8 cellular contexts compared by ENCODE assay signal in the genomic region with DNA sequence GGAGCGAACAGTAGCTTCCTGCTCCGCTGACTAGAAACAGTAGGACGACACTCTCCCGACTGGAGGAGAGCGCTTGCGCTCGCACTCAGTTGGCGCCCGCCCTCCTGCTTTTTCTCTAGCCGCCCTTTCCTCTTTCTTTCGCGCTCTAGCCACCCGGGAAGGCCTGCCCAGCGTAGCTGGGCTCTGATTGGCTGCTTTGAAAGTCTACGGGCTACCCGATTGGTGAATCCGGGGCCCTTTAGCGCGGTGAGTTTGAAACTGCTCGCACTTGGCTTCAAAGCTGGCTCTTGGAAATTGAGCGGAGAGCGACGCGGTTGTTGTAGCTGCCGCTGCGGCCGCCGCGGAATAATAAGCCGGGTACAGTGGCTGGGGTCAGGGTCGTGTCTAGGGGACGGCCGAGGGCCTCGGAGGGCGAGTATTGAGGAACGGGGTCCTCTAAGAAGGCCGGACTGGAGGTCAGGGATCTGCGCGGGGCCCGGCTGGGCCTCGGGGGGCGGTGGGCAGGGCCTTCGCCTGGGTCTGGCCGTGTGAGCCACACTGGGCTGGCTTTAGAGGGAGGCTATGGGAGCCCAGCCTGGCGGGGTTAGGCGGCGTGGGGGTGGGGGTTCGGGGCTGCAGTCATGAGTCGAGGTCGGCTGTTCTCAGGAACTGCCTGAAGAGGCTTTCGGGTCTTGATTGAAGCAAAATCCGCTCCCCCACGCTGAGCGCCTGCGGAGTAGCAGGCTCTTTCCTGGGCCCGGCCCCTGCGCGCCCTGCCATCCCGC. TPM values are rescaled to one million over a fixed set of nuclear protein-coding genes. Genes with fewer than 3 reads are reported as not detected.
DNase-seq lines count a peak whose midpoint lies in the region; ATAC-seq and TF ChIP-seq lines count a peak whose summit lies in the region.

A gene (plus strand): TSS at position 265 of the 764 bp plus-strand sequence. CDS start 1,688 bp downstream, outside the sequence.

- intact Hi-C loops in spleen (cut with DNase I; ENCODE audit: low total_unique reads) = no loop called here

- WGBS in spleen, 5 donors = 0 to 1% (median 0%) methylated on average over 43 to 59 of the region's 59 CpGs

- POLR2A ChIA-PET in AG04450 (lab: Yijun Ruan, JAX) = interaction anchor here (0.8 to 1.1 kb wide), 2 partner anchors 332 to 872 kb away, joined by 3 to 5 read pairs; a partner anchor contains a TSS

- peaks cover 4 to 7% (median 5%) of the 10 kb centered on the region in 3 donors for H3K27me3 Mint-ChIP-seq in immature natural killer cell (ENCODE audit: low read depth in 3 of 3)

- ATAC-seq in GM18907 (IDR thresholded peaks at IDR 0.05; ENCODE audit: unreplicated experiment) (peak; percentile 98), HG03159 (IDR thresholded peaks at IDR 0.05; ENCODE audit: unreplicated experiment) (peak; percentile 97)

- TF ChIP-seq POLR2A in spleen (IDR thresholded peaks at IDR 0.05) = no peak

- H3K36me3 ChIP-seq in spleen = no peaks in the 10 kb centered on the region

- H3K9me3 ChIP-seq in AG04450 (ENCODE audit: control insufficient read depth, insufficient read depth, low read length) = no peaks in the 10 kb centered on the region; the same call in 1 of the 2 replicates
- no peaks in the 10 kb centered on the region for H3K9me3 ChIP-seq in spleen

- peak within 1 kb of the TSS; percentile 92 to 98 (median 98) for H3K4me3 Mint-ChIP-seq in immature natural killer cell

- H3K4me1 Mint-ChIP-seq in immature natural killer cell = peaks cover 6 to 13% of the 10 kb centered on the region in 2 donors

- TF ChIP-seq CTCF in AG04450 (IDR thresholded peaks at IDR 0.05; ENCODE audit: low read depth, low read length) (no peak), WI38 (IDR thresholded peaks at IDR 0.05; ENCODE audit: low read depth, low read length) (no peak), spleen (IDR thresholded peaks at IDR 0.05 in 8 of 11, conservative IDR thresholded peaks at IDR 0.05 in 3 of 11) (peak in 2 of 11 experiments; percentile 19 to 27)

- DNase-seq in AG04450 (ENCODE audit: low read depth, low spot score) (peak; percentile 96), NCI-H2227 treated with DMSO at 0.1 percent for 48 hours (lab: John Stamatoyannopoulos, UW) (peak; percentile 95), caudate nucleus (lab: John Stamatoyannopoulos, UW) (peak; percentile 70 to 98 (median 94)), immature natural killer cell (peak; percentile 95 to 96 (median 96)), spleen (peak; percentile 97)

- CTCF ChIA-PET in AG04450 (lab: Charles Lee) = interaction anchor here (1.0 to 2.0 kb wide), 3 partner anchors 10 to 362 kb away, joined by 3 to 6 read pairs (median 3); no protein-coding TSS in a partner anchor

- H3K36me3 Mint-ChIP-seq in immature natural killer cell = no peaks in the 10 kb centered on the region

- no peaks in the 10 kb centered on the region for H3K9me3 Mint-ChIP-seq in immature natural killer cell

- H3K27ac ChIP-seq in AG04450 (ENCODE audit: low read depth, low read length) = no peak within 1 kb of the TSS
- H3K27ac ChIP-seq in caudate nucleus (ENCODE audit: low read depth, low read length) = no peak within 1 kb of the TSS
- H3K27ac ChIP-seq in spleen = peak within 1 kb of the TSS in 5 of 8 donors; percentile 24 to 74 (median 61)

- H3K4me3 ChIP-seq in AG04450 (ENCODE audit: low read depth, low read length) = peak within 1 kb of the TSS; percentile 75
- peak within 1 kb of the TSS; percentile 87 for H3K4me3 ChIP-seq in WI38 (ENCODE audit: low read depth, low read length)
- H3K4me3 ChIP-seq in spleen = peak within 1 kb of the TSS; percentile 67 to 92 (median 82)

- H3K27me3 ChIP-seq in AG04450 (ENCODE audit: control insufficient read depth, insufficient read depth, low read length) (no peaks in the 10 kb centered on the region), spleen (replicated peaks in 1 of 7) (peaks cover 0 to 4% (median 0%) of the 10 kb centered on the region in 7 donors)

- H3K27ac Mint-ChIP-seq in immature natural killer cell = peak within 1 kb of the TSS in 5 of 6 donors; percentile 19 to 85 (median 54)

- H3K4me1 ChIP-seq in spleen = peaks cover 0 to 48% (median 19%) of the 10 kb centered on the region in 6 donors

RNA-seq across cellular contexts. Expression of the gene that starts here (rescaled TPM):
- polyA plus RNA-seq in AG04450 (2011; rRNA removed) (10.4 and 17.9 TPM in 2 replicates), immature natural killer cell (1 to 10 TPM; 1.1 to 8.3 (median 2.9) TPM), spleen (10 to 100 TPM in 2 of 3 donors, 1 to 10 TPM in 1; 4.0 to 17.8 (median 14.4) TPM)
- polyA minus RNA-seq in AG04450 (2011; rRNA and poly(A)+ RNA removed) = 1.8 and 4.3 TPM in 2 replicates
- 10 to 100 TPM in 2 of 7 donors, 1 to 10 TPM in 5; 4.2 to 22.7 (median 9.3) TPM for total RNA-seq in spleen

Comparison
In these comparisons a context has a peak if more than half of its experiments do, and no peak if none do; other contexts are left out.
1. H3K27ac ChIP-seq: peak in spleen (5 of 8); none in AG04450 (single experiment) and caudate nucleus (single experiment).
2. Peak in every context shown above with its lines, with median percentiles within 50 percentile points of each other: DNase-seq and H3K4me3 ChIP-seq.